In the genomic region with DNA sequence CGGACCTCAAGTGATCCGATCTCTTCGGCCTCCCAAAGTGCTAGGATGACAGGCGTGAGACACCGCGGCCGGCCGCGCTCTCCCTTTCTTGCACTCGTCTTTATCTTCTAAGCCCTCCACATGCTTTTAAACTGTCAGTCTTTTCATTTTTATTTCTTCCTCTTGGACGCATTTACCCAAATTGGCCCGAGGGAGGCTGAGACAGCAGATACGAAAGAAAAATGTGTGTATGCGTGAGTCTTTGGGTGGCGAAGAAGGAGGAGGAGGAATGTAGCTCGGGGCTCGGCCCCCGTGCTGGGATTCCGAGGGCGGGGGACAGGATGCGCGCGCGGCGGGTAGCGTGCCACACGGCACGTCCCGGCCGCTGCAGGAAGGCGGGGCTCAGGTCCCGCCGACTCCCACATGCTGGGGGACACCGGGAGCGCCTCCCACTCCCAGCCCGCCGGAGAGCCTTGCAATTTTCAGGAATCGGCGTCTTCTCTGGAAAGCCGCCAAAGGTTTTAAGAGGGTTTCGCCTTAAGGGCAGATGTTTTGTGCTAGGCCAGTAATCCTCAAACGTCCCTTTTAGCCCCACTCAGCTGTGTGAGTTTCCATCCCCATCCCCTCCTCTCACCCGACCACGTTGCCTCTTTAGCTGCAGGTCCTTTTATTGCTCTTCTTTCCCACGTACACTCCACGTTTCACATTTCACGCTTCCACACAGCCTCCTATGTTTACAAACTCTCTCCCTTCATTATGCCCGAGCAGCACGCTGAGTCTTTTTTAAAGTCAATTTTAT, we compare ENCODE assay signal across 1 cellular context.
TF ChIP-seq lines count a peak whose summit lies in the region.

No MANE protein-coding gene starts in this region.

TF ChIP-seq in K562, 482 proteins besides CTCF, POLR2A, EP300 and RAD21 (continued from another document):
- TF ChIP-seq, protein P1, sequence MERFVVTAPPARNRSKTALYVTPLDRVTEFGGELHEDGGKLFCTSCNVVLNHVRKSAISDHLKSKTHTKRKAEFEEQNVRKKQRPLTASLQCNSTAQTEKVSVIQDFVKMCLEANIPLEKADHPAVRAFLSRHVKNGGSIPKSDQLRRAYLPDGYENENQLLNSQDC (CRISPR knock-in tag; IDR thresholded peaks at IDR 0.05), result no peak
- no peak for TF ChIP-seq ZNF143 (CRISPR knock-in tag; IDR thresholded peaks at IDR 0.05)
